13 cellular contexts compared by ENCODE assay signal in genomic region chr11:81725691-81726090, GRCh38.
"Had no signal": no experiment of that assay in that cellular context is flagged by ENCODE, and none has a peak within 500 bp of the region (broad histone marks: within the 10 kb centered on the region; RNA-seq: fewer than 3 reads in every experiment).

No MANE protein-coding gene starts in this region.

- H3K36me3 Mint-ChIP-seq: type B pancreatic cell had no signal

- H3K27ac Mint-ChIP-seq: activated naive CD4-positive, alpha-beta T cell treated with anti-CD3 and anti-CD28 coated beads, Interleukin-2, amount 50 U/mL, for 72 hours; natural killer cell treated with Interleukin-12 subunit alpha and Interleukin-12 subunit beta and Interleukin-15 and Interleukin-18, amount 100 ng/mL, for 72 hours; type B pancreatic cell had no signal

- H3K27me3 Mint-ChIP-seq: natural killer cell treated with Interleukin-12 subunit alpha and Interleukin-12 subunit beta and Interleukin-15 and Interleukin-18, amount 100 ng/mL, for 72 hours; type B pancreatic cell had no signal

- DNase-seq: activated CD4-positive, alpha-beta T cell treated with anti-CD3 and anti-CD28 coated beads, Interleukin-2, amount 50 U/mL, for 4 hours; activated CD4-positive, CD25-positive, alpha-beta regulatory T cell treated with anti-CD3 and anti-CD28 coated beads, Interleukin-2, amount 50 U/mL, for 72 hours; activated effector memory CD4-positive, alpha-beta T cell treated with Interleukin-2 at 50 U/mL for 16 hours; activated T-cell treated with anti-CD3 and anti-CD28 coated beads, Interleukin-2, amount 50 U/mL, for 1 hour; anterior cingulate cortex; cerebellar nuclear complex; right lobe of liver; stimulated activated CD4-positive, alpha-beta T cell treated with anti-CD3 and anti-CD28 coated beads, Interleukin-12 subunit alpha, Interleukin-12 subunit beta, amount 100 ng/mL, for 4 hours; stimulated activated naive CD4-positive, alpha-beta T cell had no signal

- H3K4me3 ChIP-seq: prostate gland, right lobe of liver had no signal

- ATAC-seq: activated naive CD4-positive, alpha-beta T cell treated with anti-CD3 and anti-CD28 coated beads, Interleukin-2, amount 50 U/mL, for 72 hours; natural killer cell treated with Interleukin-12 subunit alpha and Interleukin-12 subunit beta and Interleukin-15 and Interleukin-18, amount 100 ng/mL, for 72 hours; right lobe of liver had no signal

- H3K4me3 Mint-ChIP-seq: natural killer cell treated with Interleukin-12 subunit alpha and Interleukin-12 subunit beta and Interleukin-15 and Interleukin-18, amount 100 ng/mL, for 72 hours; type B pancreatic cell had no signal
